Comparison of ENCODE assay signal across 7 cellular contexts in the genomic region with DNA sequence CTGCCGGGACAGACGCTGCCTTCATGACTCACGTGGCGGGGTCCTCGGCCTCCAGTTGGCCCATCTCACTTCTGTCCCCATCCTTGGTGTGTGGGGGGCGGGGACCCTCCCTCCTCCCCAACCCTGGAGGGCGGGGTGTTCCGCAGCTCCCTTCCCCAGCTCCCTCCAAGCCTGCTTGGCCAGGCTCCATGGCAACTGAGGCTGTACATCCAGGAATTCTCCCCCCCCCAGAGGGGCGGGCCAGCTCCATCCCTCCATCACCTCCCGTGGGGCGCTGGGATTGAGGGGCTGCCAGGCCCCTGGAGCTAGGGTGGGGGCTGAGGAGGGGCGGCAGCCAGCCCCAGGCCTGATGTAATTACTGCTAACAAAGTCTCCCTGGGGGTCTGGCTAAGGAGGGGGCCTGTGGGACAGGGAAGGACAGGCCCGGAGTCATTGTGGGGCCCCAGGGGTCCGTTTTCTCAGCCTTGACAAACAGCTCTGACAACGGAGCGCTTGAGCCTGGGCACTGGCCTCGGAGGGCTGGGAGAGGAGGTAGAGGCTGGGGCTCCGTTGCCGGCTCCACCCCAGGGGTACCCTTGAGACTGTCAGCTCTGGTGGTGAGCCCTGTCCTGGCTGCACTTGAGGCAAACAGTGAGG. TPM values are rescaled to one million over a fixed set of nuclear protein-coding genes. Genes with fewer than 3 reads are reported as not detected.
A peak's percentile ranks its signal among the peaks of the same experiment; 100 is the strongest.
DNase-seq lines count a peak whose midpoint lies in the region; ATAC-seq and TF ChIP-seq lines count a peak whose summit lies in the region.
"Had no signal": no experiment of that assay in that cellular context is flagged by ENCODE, and none has a peak within 500 bp of the region (broad histone marks: within the 10 kb centered on the region; RNA-seq: fewer than 3 reads in every experiment).

No MANE protein-coding gene starts in this region.

- intact Hi-C loops in ascending aorta (cut with DNase I): no loop called here

- H3K27ac ChIP-seq in gastroesophageal sphincter (peak overlapping the region in 3 of 4 donors; percentile 52 to 59 (median 58)), ascending aorta (no peak overlapping the region)

- ATAC-seq in gastroesophageal sphincter: peak; percentile 19
- no peak for ATAC-seq in stimulated activated memory B cell treated with anti-CD40 and anti-IgM and Interleukin-4, amounts not matched to agents 10 μg/mL and 1 μg/mL and 100 μg/mL, for 72 hours

- H3K27me3 ChIP-seq in gastroesophageal sphincter (peaks cover 9% of the 10 kb centered on the region), ascending aorta (no peaks in the 10 kb centered on the region)

- TF ChIP-seq EP300 in gastroesophageal sphincter (IDR thresholded peaks at IDR 0.05): no peak

- H3K27ac Mint-ChIP-seq in stimulated activated memory B cell treated with anti-CD40 and anti-IgM and Interleukin-4, amounts not matched to agents 10 μg/mL and 1 μg/mL and 100 μg/mL, for 72 hours: peak overlapping the region; percentile 74

- no peak overlapping the region for H3K4me3 Mint-ChIP-seq in stimulated activated memory B cell treated with anti-CD40 and anti-IgM and Interleukin-4, amounts not matched to agents 10 μg/mL and 1 μg/mL and 100 μg/mL, for 72 hours

- no peak for TF ChIP-seq POLR2A in gastroesophageal sphincter (IDR thresholded peaks at IDR 0.05)

- no peaks in the 10 kb centered on the region for H3K9me3 Mint-ChIP-seq in stimulated activated memory B cell treated with anti-CD40 and anti-IgM and Interleukin-4, amounts not matched to agents 10 μg/mL and 1 μg/mL and 100 μg/mL, for 72 hours

- H3K4me1 Mint-ChIP-seq in stimulated activated memory B cell treated with anti-CD40 and anti-IgM and Interleukin-4, amounts not matched to agents 10 μg/mL and 1 μg/mL and 100 μg/mL, for 72 hours: peaks cover 56% of the 10 kb centered on the region

- DNase-seq in NCI-H69 (lab: John Stamatoyannopoulos, UW) (peak; percentile 80), ascending aorta (ENCODE audit: low spot score in 2 of 2) (no peak), epidermal melanocyte (ENCODE audit: insufficient read length, low spot score) (no peak)
- DNase-seq: cerebellar nuclear complex had no signal

- no peaks in the 10 kb centered on the region for H3K9me3 ChIP-seq in gastroesophageal sphincter
- H3K9me3 ChIP-seq in ascending aorta: no peaks in the 10 kb centered on the region
- H3K9me3 ChIP-seq: prostate gland had no signal

- H3K36me3 Mint-ChIP-seq in stimulated activated memory B cell treated with anti-CD40 and anti-IgM and Interleukin-4, amounts not matched to agents 10 μg/mL and 1 μg/mL and 100 μg/mL, for 72 hours: peaks cover 27% of the 10 kb centered on the region

- TF ChIP-seq CTCF in gastroesophageal sphincter (IDR thresholded peaks at IDR 0.05) (no peak), ascending aorta (IDR thresholded peaks at IDR 0.05) (no peak)

- 7% methylated on average over 5 of the region's 19 CpGs; no CpG with 5 or more reads in 1 of the 2 donors for WGBS in gastroesophageal sphincter (ENCODE audit: low coverage in 1 of 2), 2 donors

- H3K4me3 ChIP-seq in gastroesophageal sphincter (peak overlapping the region in 1 of 2 donors; percentile 9), ascending aorta (no peak overlapping the region)
- H3K4me3 ChIP-seq: prostate gland had no signal

- H3K36me3 ChIP-seq in gastroesophageal sphincter (peaks cover 0 to 46% of the 10 kb centered on the region in 2 donors), ascending aorta (peaks cover 34 to 36% of the 10 kb centered on the region in 2 donors)

- peaks cover 0 to 68% (median 27%) of the 10 kb centered on the region in 3 donors for H3K4me1 ChIP-seq in gastroesophageal sphincter
- no peaks in the 10 kb centered on the region for H3K4me1 ChIP-seq in ascending aorta
- H3K4me1 ChIP-seq: prostate gland had no signal

- H3K27me3 Mint-ChIP-seq in stimulated activated memory B cell treated with anti-CD40 and anti-IgM and Interleukin-4, amounts not matched to agents 10 μg/mL and 1 μg/mL and 100 μg/mL, for 72 hours: peaks cover 16% of the 10 kb centered on the region

RNA-seq across cellular contexts. Expression of a gene that starts 8.0 kb away (rescaled TPM):
- 10 to 100 TPM in 2 of 4 donors, 1 to 10 TPM in 2; 7.8 to 24.4 (median 11.2) TPM for total RNA-seq in gastroesophageal sphincter
- total RNA-seq in ascending aorta: 86.2 TPM

RNA-seq across cellular contexts. Expression of a gene that starts 22.4 kb away (rescaled TPM):
- total RNA-seq in gastroesophageal sphincter (10 to 100 TPM in 2 of 4 donors, 1 to 10 TPM in 2; 3.9 to 16.5 (median 9.9) TPM), ascending aorta (28.5 TPM)

RNA-seq across cellular contexts. Expression of a gene that starts 28.0 kb away (rescaled TPM):
- total RNA-seq in gastroesophageal sphincter (10 to 100 TPM; 16.2 to 31.4 (median 22.7) TPM), ascending aorta (130 TPM)

RNA-seq across cellular contexts. Expression of a gene that starts 33.1 kb away (rescaled TPM):
- 10 to 100 TPM; 28.8 to 43.6 (median 38.4) TPM for total RNA-seq in gastroesophageal sphincter
- total RNA-seq in ascending aorta: 129 TPM

RNA-seq across cellular contexts. Expression of a gene that starts 37.7 kb away (rescaled TPM):
- total RNA-seq in gastroesophageal sphincter (not detected), ascending aorta (not detected)
- total RNA-seq: prostate gland had no signal

Comparison
In these comparisons a context has a peak if more than half of its experiments do, and no peak if none do; other contexts are left out.
1. H3K27ac ChIP-seq: peak in gastroesophageal sphincter (3 of 4); none in ascending aorta (0 of 2).